13 cellular contexts compared by ENCODE assay signal in genomic region chr4:40998680-40999358, GRCh38.
DNase-seq lines count a peak whose midpoint lies in the region; ATAC-seq lines count a peak whose summit lies in the region.
"Had no signal": no experiment of that assay in that cellular context is flagged by ENCODE, and none has a peak within 500 bp of the region (broad histone marks: within the 10 kb centered on the region; RNA-seq: fewer than 3 reads in every experiment).

No MANE protein-coding gene starts in this region.

- ATAC-seq in GM21390 (IDR thresholded peaks at IDR 0.05; ENCODE audit: unreplicated experiment) (no peak), HG03139 (IDR thresholded peaks at IDR 0.05; ENCODE audit: unreplicated experiment) (no peak)
- no peak for ATAC-seq in activated CD4-positive, CD25-positive, alpha-beta regulatory T cell treated with anti-CD3 and anti-CD28 coated beads, Interleukin-2, amount 50 U/mL, for 24 hours
- ATAC-seq: K562 had no signal

- DNase-seq in A172 (ENCODE audit: low spot score) = peak; percentile 90
- DNase-seq in LoVo (ENCODE audit: low spot score) = peak; percentile 79
- DNase-seq in astrocyte of the hippocampus (ENCODE audit: low read depth, low spot score) = peak; percentile 38
- DNase-seq in kidney tubule cell (ENCODE audit: low spot score) = peak; percentile 35
- DNase-seq in SK-N-DZ (ENCODE audit: low spot score) = no peak
- DNase-seq: activated CD8-positive, alpha-beta memory T cell treated with anti-CD3 and anti-CD28 coated beads, Interleukin-2, amount 50 U/mL, for 48 hours; AML-193; cerebellar nuclear complex; occipital lobe had no signal
